In the genomic region with DNA sequence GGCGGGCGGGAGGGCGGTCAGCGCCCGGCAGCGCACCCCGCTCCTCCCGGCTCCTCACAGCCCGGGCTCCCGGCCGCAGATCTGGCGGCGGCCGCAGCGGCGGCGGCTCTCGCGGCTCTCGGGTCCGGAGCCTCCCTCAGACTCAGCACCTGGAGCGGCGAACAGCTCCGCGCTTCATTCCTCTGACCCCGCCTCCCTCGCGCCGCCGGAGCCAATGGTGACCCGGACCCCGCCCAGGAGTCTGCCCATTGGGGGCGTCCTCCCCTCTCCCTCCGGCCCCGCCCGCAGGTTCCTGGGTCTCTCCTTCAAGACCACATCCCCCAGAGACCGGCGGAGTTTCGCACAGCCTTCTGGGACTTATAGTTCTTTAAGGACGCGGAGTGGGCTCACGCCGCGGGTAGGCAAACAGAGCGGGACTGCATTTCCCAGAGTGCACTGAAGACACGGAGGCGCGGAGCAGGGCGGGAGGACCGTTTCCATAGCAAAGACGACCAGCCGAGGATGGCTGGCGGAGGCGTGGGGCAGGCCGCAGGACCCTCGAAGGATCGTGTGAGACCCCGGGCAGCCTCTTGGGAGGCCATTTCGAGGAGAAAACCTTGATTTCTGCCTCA, we compare ENCODE assay signal across 8 cellular contexts. TPM values are rescaled to one million over a fixed set of nuclear protein-coding genes. Genes with fewer than 3 reads are reported as not detected.
DNase-seq lines count a peak whose midpoint lies in the region; ATAC-seq and TF ChIP-seq lines count a peak whose summit lies in the region.

SMPD3 (minus strand) TSS at position 149 of the 611 bp plus-strand sequence. CDS start 76,327 bp downstream, outside the sequence.

- POLR2A ChIA-PET in PC-3 (lab: Charles Lee; ENCODE audit: unreplicated experiment), result no interaction called here

- H3K79me2 ChIP-seq in PC-3 (ENCODE audit: low read length), result no peaks in the 10 kb centered on the region

- peak within 1 kb of the TSS; percentile 42; the same call in 1 of the 2 replicates for H2AFZ ChIP-seq in PC-3 (ENCODE audit: low read length)

- no peaks in the 10 kb centered on the region for H3K9me2 ChIP-seq in PC-3 (replicated peaks; ENCODE audit: low read length)

- H3K9me3 ChIP-seq in PC-3 (ENCODE audit: low read length), result no peaks in the 10 kb centered on the region
- H3K9me3 ChIP-seq in esophagus (ENCODE audit: control insufficient read depth in 2 of 2, insufficient read depth in 1 of 2, low read depth in 1 of 2, low read length in 1 of 2), result no peaks in the 10 kb centered on the region
- H3K9me3 ChIP-seq in mucosa of descending colon, result no peaks in the 10 kb centered on the region

- peak within 1 kb of the TSS; percentile 82 for H3K4me2 ChIP-seq in PC-3 (ENCODE audit: low read length)

- no peaks in the 10 kb centered on the region for H4K20me1 ChIP-seq in PC-3 (ENCODE audit: low read length)

- WGBS in esophagus, 2 donors, result 2 to 3% methylated on average over 44 to 59 of the region's 59 CpGs

- peak within 1 kb of the TSS; percentile 59 for H3K4me3 ChIP-seq in PC-3 (ENCODE audit: low read length)
- peak within 1 kb of the TSS; percentile 39 to 49 for H3K4me3 ChIP-seq in esophagus (ENCODE audit: low read depth in 1 of 2, low read length in 2 of 2)
- H3K4me3 ChIP-seq in mucosa of descending colon, result no peak within 1 kb of the TSS

- peak; percentile 93 for ATAC-seq in GM21576 (IDR thresholded peaks at IDR 0.05; ENCODE audit: unreplicated experiment)
- ATAC-seq in PC-3, result peak; percentile 92
- ATAC-seq in mucosa of descending colon, result peak; percentile 97

- peaks cover 1% of the 10 kb centered on the region for H3K36me3 Mint-ChIP-seq in IgD-negative memory B cell
- H3K36me3 Mint-ChIP-seq in activated T-cell treated with anti-CD3 and anti-CD28 coated beads, Interleukin-2, amount 50 U/mL, for 24 hours (ENCODE audit: low read depth), result no peaks in the 10 kb centered on the region

- H3K27ac ChIP-seq in PC-3 (ENCODE audit: low read length) (no peak within 1 kb of the TSS), esophagus (ENCODE audit: low read depth in 2 of 2, low read length in 1 of 2) (no peak within 1 kb of the TSS)

- H3K27me3 ChIP-seq in PC-3 (ENCODE audit: low read length), result no peaks in the 10 kb centered on the region
- peaks cover 0 to 2% of the 10 kb centered on the region in 2 donors for H3K27me3 ChIP-seq in esophagus (ENCODE audit: control insufficient read depth in 1 of 2, insufficient read depth in 2 of 2, low read length in 2 of 2)

- H3K27me3 Mint-ChIP-seq in IgD-negative memory B cell, result peaks cover 13% of the 10 kb centered on the region
- H3K27me3 Mint-ChIP-seq in activated T-cell treated with anti-CD3 and anti-CD28 coated beads, Interleukin-2, amount 50 U/mL, for 24 hours, result peaks cover 36% of the 10 kb centered on the region

- peak within 1 kb of the TSS; percentile 34 to 88 (median 67) for H3K27ac Mint-ChIP-seq in IgD-negative memory B cell
- H3K27ac Mint-ChIP-seq in activated T-cell treated with anti-CD3 and anti-CD28 coated beads, Interleukin-2, amount 50 U/mL, for 24 hours, result no peak within 1 kb of the TSS

- H3K9me3 Mint-ChIP-seq in IgD-negative memory B cell, result peaks cover 0 to 2% (median 0%) of the 10 kb centered on the region in 3 donors
- H3K9me3 Mint-ChIP-seq in activated T-cell treated with anti-CD3 and anti-CD28 coated beads, Interleukin-2, amount 50 U/mL, for 24 hours, result no peaks in the 10 kb centered on the region

- CTCF ChIA-PET in PC-3 (lab: Charles Lee), result no interaction called here

- H3K4me1 Mint-ChIP-seq in IgD-negative memory B cell, result peaks cover 10 to 18% (median 15%) of the 10 kb centered on the region in 3 donors
- H3K4me1 Mint-ChIP-seq in activated T-cell treated with anti-CD3 and anti-CD28 coated beads, Interleukin-2, amount 50 U/mL, for 24 hours (ENCODE audit: low read depth), result peaks cover 20% of the 10 kb centered on the region

- H3K36me3 ChIP-seq in PC-3 (ENCODE audit: low read depth, low read length), result no peaks in the 10 kb centered on the region
- no peaks in the 10 kb centered on the region for H3K36me3 ChIP-seq in esophagus (ENCODE audit: control insufficient read depth in 2 of 2, insufficient read depth in 2 of 2, low read length in 1 of 2)
- H3K36me3 ChIP-seq in mucosa of descending colon (ENCODE audit: low read depth), result no peaks in the 10 kb centered on the region

- DNase-seq in D341Med (ENCODE audit: low spot score) (peak; percentile 95), PC-3 (peak; percentile 92), mucosa of descending colon (peak; percentile 97 to 98 (median 98))
- peak; percentile 98 for DNase-seq in activated T-cell treated with anti-CD3 and anti-CD28 coated beads, Interleukin-2, amount 50 U/mL, for 24 hours
- DNase-seq in stimulated activated CD8-positive, alpha-beta memory T cell treated with anti-CD3 and anti-CD28 coated beads, Interleukin-2, amount 100 ng/mL, for 1 hour (ENCODE audit: low read depth in 2 of 2), result peak; percentile 90 to 97

- no peaks in the 10 kb centered on the region for H3F3A ChIP-seq in PC-3 (ENCODE audit: low read length, unreplicated experiment)

- peak within 1 kb of the TSS; percentile 77 to 86 (median 81) for H3K4me3 Mint-ChIP-seq in IgD-negative memory B cell
- peak within 1 kb of the TSS; percentile 75 for H3K4me3 Mint-ChIP-seq in activated T-cell treated with anti-CD3 and anti-CD28 coated beads, Interleukin-2, amount 50 U/mL, for 24 hours

- no peak for TF ChIP-seq CTCF in PC-3 (conservative IDR thresholded peaks at IDR 0.05; ENCODE audit: low read depth, low read length)
- no peak for TF ChIP-seq CTCF in mucosa of descending colon (IDR thresholded peaks at IDR 0.05)

- H3K4me1 ChIP-seq in PC-3 (ENCODE audit: insufficient read depth, low read length) (peaks cover 14% of the 10 kb centered on the region; the same call in 1 of the 2 replicates), esophagus (ENCODE audit: control insufficient read depth in 2 of 2, insufficient read depth in 2 of 2, low read length in 1 of 2) (peaks cover 16 to 20% of the 10 kb centered on the region in 2 donors), mucosa of descending colon (ENCODE audit: low read depth) (peaks cover 18% of the 10 kb centered on the region)

- H3K9ac ChIP-seq in PC-3 (ENCODE audit: low read length), result no peak within 1 kb of the TSS

- intact Hi-C loops in PC-3 (cut with micrococcal nuclease), result no loop called here
- intact Hi-C loops in mucosa of descending colon (cut with DNase I, micrococcal nuclease), result no loop called here

- no TSS peak for BruUV-seq in PC-3 (replicated peaks; lab: Mats Ljungman, UMichigan)

RNA-seq across cellular contexts. Expression of gene SMPD3, which starts in this region (rescaled TPM):
- 9.7 TPM for polyA plus RNA-seq in IgD-negative memory B cell
- total RNA-seq in PC-3 (2014; rRNA removed), result 0.06 TPM in 1 of 2 replicates, not detected in the other
- polyA plus RNA-seq in esophagus, result 1 to 10 TPM in 1 of 2 donors, under 1 TPM in 1; 0.41 to 4.0 TPM
- 10 to 100 TPM; 31.8 to 82.7 (median 62.3) TPM for total RNA-seq in mucosa of descending colon

Comparison
In these comparisons a context has a peak if more than half of its experiments do, and no peak if none do; other contexts are left out.
1. RNA of gene SMPD3 (total RNA-seq): 31.8 to 82.7 TPM in mucosa of descending colon; 0.06 TPM in PC-3; every median in the first group is over 10 times any median in the second.
2. Peak in DNase-seq, ATAC-seq, H3K4me3 ChIP-seq and H3K4me2 ChIP-seq in PC-3; RNA of the gene not detected or under 1 TPM.
3. Peak in every context shown above with its lines, with median percentiles within 50 percentile points of each other: DNase-seq and ATAC-seq.